In the genomic region with DNA sequence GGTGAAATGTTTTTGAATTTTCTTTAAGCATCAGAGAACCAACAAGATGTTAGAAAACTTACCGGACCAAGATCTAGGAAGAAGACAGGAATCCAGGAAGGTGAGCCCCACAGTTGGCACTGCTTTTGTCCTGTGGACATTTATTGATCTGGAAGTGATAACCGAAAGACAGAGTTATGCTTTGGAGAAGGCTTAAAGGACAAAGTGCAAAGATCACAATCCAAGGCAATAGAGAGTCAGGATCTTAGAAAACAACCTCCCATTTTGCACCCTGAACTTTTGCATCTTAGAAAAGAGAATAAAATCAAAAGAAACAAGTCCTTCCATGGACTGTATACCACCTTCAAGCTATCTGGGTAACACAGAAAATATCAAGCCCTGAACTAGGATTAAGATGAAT, we compare ENCODE assay signal across 23 cellular contexts.
"Had no signal": no experiment of that assay in that cellular context is flagged by ENCODE, and none has a peak within 500 bp of the region (broad histone marks: within the 10 kb centered on the region; RNA-seq: fewer than 3 reads in every experiment).

No MANE protein-coding gene starts in this region.

- FAIRE-seq: colon, endothelial cell of umbilical vein, islet of Langerhans, keratinocyte had no signal

- H3K27ac ChIP-seq: coronary artery, dorsolateral prefrontal cortex, esophagus squamous epithelium, gastrocnemius medialis, heart right ventricle, left ventricle myocardium inferior, lower lobe of right lung had no signal

- H3K27me3 ChIP-seq: gastrocnemius medialis, heart right ventricle had no signal

- H3K4me3 ChIP-seq: coronary artery, dorsolateral prefrontal cortex, esophagus squamous epithelium, gastrocnemius medialis, heart right ventricle, left ventricle myocardium inferior, lower lobe of right lung, mucosa of descending colon had no signal

- DNase-seq: dermis blood vessel endothelial cell; dorsolateral prefrontal cortex; effector CD4-positive, alpha-beta T cell; effector memory CD4-positive, alpha-beta T cell; esophagus squamous epithelium; foreskin fibroblast; foreskin melanocyte; gastrocnemius medialis; glutamatergic neuron; head of caudate nucleus; heart right ventricle; hippocampal formation; left cardiac atrium; left ventricle myocardium inferior; lower lobe of right lung; mesenchymal stem cell; mucosa of descending colon had no signal

- H3K4me1 ChIP-seq: esophagus squamous epithelium, gastrocnemius medialis, heart right ventricle, left ventricle myocardium inferior, lower lobe of right lung had no signal

- H3K36me3 ChIP-seq: esophagus squamous epithelium, gastrocnemius medialis, heart right ventricle, left ventricle myocardium inferior, lower lobe of right lung had no signal

- H3K9me3 ChIP-seq: esophagus squamous epithelium, gastrocnemius medialis, lower lobe of right lung, mucosa of descending colon had no signal

- ATAC-seq: esophagus mucosa, gastrocnemius medialis, heart right ventricle, left cardiac atrium, lower lobe of right lung, mucosa of descending colon had no signal
